Comparison of ENCODE assay signal across 24 cellular contexts in the genomic region with DNA sequence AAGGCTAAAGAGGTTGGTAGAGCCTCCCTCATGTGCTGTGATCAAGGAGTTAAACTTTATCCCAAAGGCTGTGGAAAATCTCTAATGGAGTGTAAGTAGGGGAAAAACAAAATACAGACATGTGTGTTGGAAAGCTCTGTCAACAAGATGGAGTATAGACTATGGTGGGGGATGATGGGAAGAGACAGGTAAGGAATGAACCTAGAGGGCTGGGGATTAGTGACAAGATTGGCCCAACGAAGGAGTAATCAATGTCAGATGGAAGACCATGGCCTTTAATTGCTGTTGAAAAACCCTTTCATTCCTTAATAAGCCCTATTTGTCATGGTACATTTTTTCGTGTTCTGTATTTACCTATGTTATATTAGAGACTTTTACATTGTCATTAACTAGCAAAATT.
"Had no signal": no experiment of that assay in that cellular context is flagged by ENCODE, and none has a peak within 500 bp of the region (broad histone marks: within the 10 kb centered on the region; RNA-seq: fewer than 3 reads in every experiment).

No MANE protein-coding gene starts in this region.

- H3K9me3 ChIP-seq: colonic mucosa, esophagus squamous epithelium, gastrocnemius medialis had no signal

- H3K36me3 ChIP-seq: colonic mucosa, esophagus muscularis mucosa, esophagus squamous epithelium, gastrocnemius medialis, gastroesophageal sphincter, heart left ventricle, heart right ventricle had no signal

- H3K4me3 ChIP-seq: colonic mucosa, coronary artery, dorsolateral prefrontal cortex, esophagus muscularis mucosa, esophagus squamous epithelium, gastrocnemius medialis, gastroesophageal sphincter, heart left ventricle, heart right ventricle had no signal

- H3K4me1 ChIP-seq: colonic mucosa, esophagus squamous epithelium, foreskin keratinocyte, gastrocnemius medialis, gastroesophageal sphincter had no signal

- H3K27ac ChIP-seq: colonic mucosa, coronary artery, epithelial cell of prostate, esophagus muscularis mucosa, esophagus squamous epithelium, foreskin keratinocyte, gastrocnemius medialis, gastroesophageal sphincter, heart left ventricle, heart right ventricle had no signal

- ATAC-seq: effector memory CD8-positive, alpha-beta T cell; esophagus mucosa; foreskin keratinocyte; gastrocnemius medialis; gastroesophageal sphincter; heart left ventricle; heart right ventricle had no signal

- DNase-seq: colonic mucosa; cortex of kidney; dermis blood vessel endothelial cell; dorsolateral prefrontal cortex; effector CD4-positive, alpha-beta T cell; effector CD8-positive, alpha-beta T cell; effector memory CD4-positive, alpha-beta T cell; effector memory CD8-positive, alpha-beta T cell; endodermal cell; erythroblast; esophagus squamous epithelium; foreskin keratinocyte; gastrocnemius medialis; glutamatergic neuron; heart left ventricle; heart right ventricle had no signal

- H3K27me3 ChIP-seq: colonic mucosa, dorsolateral prefrontal cortex, esophagus muscularis mucosa, esophagus squamous epithelium, foreskin keratinocyte, gastrocnemius medialis, gastroesophageal sphincter, heart left ventricle, heart right ventricle had no signal

- FAIRE-seq: colon, endometrium, frontal cortex had no signal
